In the genomic region with DNA sequence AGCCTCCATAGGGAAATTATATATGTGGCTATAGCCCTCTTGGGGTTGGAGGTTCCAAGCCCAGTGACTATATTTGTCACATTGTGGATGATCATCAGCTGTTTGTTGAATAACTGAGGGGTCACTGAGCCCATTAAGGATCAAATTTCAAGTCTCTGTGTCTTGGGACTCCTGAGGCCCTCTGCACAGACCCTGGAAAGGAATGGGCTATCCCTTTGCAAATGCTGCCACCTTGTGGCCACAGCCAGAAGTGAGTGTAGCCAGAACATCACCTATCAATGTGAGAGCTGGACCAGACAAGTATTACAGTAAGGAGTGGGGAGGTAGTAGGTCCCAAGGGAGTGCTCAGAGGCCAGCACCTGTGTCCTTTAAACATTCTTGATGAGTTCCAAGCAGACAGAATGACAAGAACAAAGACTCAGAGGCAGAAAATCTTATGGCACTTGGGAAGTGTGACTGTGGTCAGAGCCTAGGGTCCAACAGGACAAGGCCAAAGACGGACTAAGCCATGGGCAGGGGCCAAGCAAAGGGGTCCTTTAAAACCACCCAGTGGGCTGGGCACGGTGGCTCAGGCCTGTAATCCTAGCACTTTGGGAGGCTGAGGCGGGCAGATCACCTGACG, we compare ENCODE assay signal across 9 cellular contexts. TPM values are rescaled to one million over a fixed set of nuclear protein-coding genes. Genes with fewer than 3 reads are reported as not detected.
DNase-seq lines count a peak whose midpoint lies in the region; ATAC-seq lines count a peak whose summit lies in the region.
"Had no signal": no experiment of that assay in that cellular context is flagged by ENCODE, and none has a peak within 500 bp of the region (broad histone marks: within the 10 kb centered on the region; RNA-seq: fewer than 3 reads in every experiment).

No MANE protein-coding gene starts in this region.

- in situ Hi-C loops in GM23248 (cut with MboI) = loop anchor here (25.0 kb wide), 1 partner anchor 91 kb away; the partner anchor contains the start of gene ENHO

- no peaks in the 10 kb centered on the region for H3F3A ChIP-seq in GM23248 (ENCODE audit: insufficient read depth)

- H3K79me2 ChIP-seq in GM23248 (ENCODE audit: insufficient read depth) = no peaks in the 10 kb centered on the region

- H3K4me2 ChIP-seq in GM23248 (ENCODE audit: unreplicated experiment) = no peak overlapping the region

- H3K27me3 ChIP-seq in GM23248 (replicated peaks; ENCODE audit: insufficient read depth) = no peaks in the 10 kb centered on the region

- ATAC-seq in HG03139 (IDR thresholded peaks at IDR 0.05; ENCODE audit: unreplicated experiment) = no peak

- intact Hi-C loops in cardiac septum (cut with DNase I) = loop anchor here (5.0 kb wide), 1 partner anchor 266 kb away; no protein-coding TSS in a partner anchor

- 23% methylated on average over 4 of the region's 4 CpGs for WGBS in GM23248 (ENCODE audit: low coverage in 1 of 2, low lambda C conversion rate in 2 of 2, missing lambda C conversion rate in 2 of 2), 2 experiments

- no peak overlapping the region for H2AFZ ChIP-seq in GM23248

- DNase-seq in COR-L47 (lab: John Stamatoyannopoulos, UW) = peak; percentile 72
- DNase-seq in GM23248 = peak; percentile 68
- DNase-seq in NCI-H1092 treated with DMSO at 0.1 percent for 48 hours (lab: John Stamatoyannopoulos, UW) = peak; percentile 72
- peak; percentile 62 for DNase-seq in SW480 (ENCODE audit: low spot score)
- peak; percentile 56 for DNase-seq in activated naive CD8-positive, alpha-beta T cell treated with anti-CD3 and anti-CD28 coated beads, Interleukin-2, amount 50 U/mL, for 16 hours (ENCODE audit: low read depth, low spot score)
- peak; percentile 89 for DNase-seq in cardiac septum (ENCODE audit: low spot score)
- peak; percentile 64 for DNase-seq in putamen (ENCODE audit: low spot score)

- no peaks in the 10 kb centered on the region for H3K4me1 ChIP-seq in GM23248 (ENCODE audit: insufficient read depth)

- no peak overlapping the region for H3K4me3 ChIP-seq in GM23248

- no peaks in the 10 kb centered on the region for H4K20me1 ChIP-seq in GM23248 (ENCODE audit: insufficient read depth)

- no peaks in the 10 kb centered on the region for H3K9me3 ChIP-seq in GM23248 (ENCODE audit: low read depth)

- no peaks in the 10 kb centered on the region for H3K9me2 ChIP-seq in GM23248 (ENCODE audit: insufficient read depth)

- no peak overlapping the region for H3K27ac ChIP-seq in GM23248

- no peaks in the 10 kb centered on the region for H3K36me3 ChIP-seq in GM23248 (ENCODE audit: low read depth)

- no peak overlapping the region for H3K9ac ChIP-seq in GM23248

RNA-seq across cellular contexts. Expression of gene RPP25L, which starts 8.2 kb away (rescaled TPM):
- 16.9 and 28.7 TPM in 2 replicates for total RNA-seq in GM23248 (2014; rRNA removed; shearing (Covaris generic))
- 21.0 and 25.0 TPM in 2 replicates for polyA plus RNA-seq in GM23248 (2016; fragmentation: Nextera tagmentation; extraction: Ambion mirVana)
- 39.4 TPM for total RNA-seq in cardiac septum

RNA-seq across cellular contexts. Expression of gene CNTFR, which starts 14.2 kb away (rescaled TPM):
- not detected in 2 replicates for total RNA-seq in GM23248 (2014; rRNA removed; shearing (Covaris generic))
- not detected in 2 replicates for polyA plus RNA-seq in GM23248 (2016; fragmentation: Nextera tagmentation; extraction: Ambion mirVana)
- 1.1 TPM for total RNA-seq in cardiac septum
- total RNA-seq: T-helper 2 cell treated with Interferon-gamma antibody and Interleukin-4, amounts not matched to agents 100 ng/mL and 5 ng/mL, for 36 hours had no signal

RNA-seq across cellular contexts. Expression of gene DCTN3, which starts 16.6 kb away (rescaled TPM):
- total RNA-seq in GM23248 (2014; rRNA removed; shearing (Covaris generic)) = 77.1 and 130 TPM in 2 replicates
- polyA plus RNA-seq in GM23248 (2016; fragmentation: Nextera tagmentation; extraction: Ambion mirVana) = 148 and 161 TPM in 2 replicates
- total RNA-seq in cardiac septum = 101 TPM

RNA-seq across cellular contexts. Expression of gene ARID3C, which starts 25.1 kb away (rescaled TPM):
- 0.11 and 0.38 TPM in 2 replicates for total RNA-seq in GM23248 (2014; rRNA removed; shearing (Covaris generic))
- polyA plus RNA-seq in GM23248 (2016; fragmentation: Nextera tagmentation; extraction: Ambion mirVana) = not detected in 2 replicates
- not detected for total RNA-seq in cardiac septum

RNA-seq across cellular contexts. Expression of gene SIGMAR1, which starts 33.9 kb away (rescaled TPM):
- total RNA-seq in GM23248 (2014; rRNA removed; shearing (Covaris generic)) = 138 and 148 TPM in 2 replicates
- 142 and 147 TPM in 2 replicates for polyA plus RNA-seq in GM23248 (2016; fragmentation: Nextera tagmentation; extraction: Ambion mirVana)
- total RNA-seq in cardiac septum = 25.8 TPM
